In genomic region chr7:4631664-4632171, GRCh38 we compare ENCODE assay signal across 9 cellular contexts. TPM values are rescaled to one million over a fixed set of nuclear protein-coding genes. Genes with fewer than 3 reads are reported as not detected.
DNase-seq lines count a peak whose midpoint lies in the region; ATAC-seq, FAIRE-seq and TF ChIP-seq lines count a peak whose summit lies in the region.
"Had no signal": no experiment of that assay in that cellular context is flagged by ENCODE, and none has a peak within 500 bp of the region (broad histone marks: within the 10 kb centered on the region; RNA-seq: fewer than 3 reads in every experiment).

No MANE protein-coding gene starts in this region.

- H3K9ac ChIP-seq in colonic mucosa (ENCODE audit: low read depth in 2 of 2, low read length in 2 of 2): peak overlapping the region in 1 of 2 donors; percentile 46
- H3K9ac ChIP-seq in stomach smooth muscle (ENCODE audit: low read length in 2 of 2): peak overlapping the region in 1 of 2 donors; percentile 29

- 0 out of 2 replicates have a peak, but pooled peaks have one; percentile 16 for TF ChIP-seq POLR2A in A549 (IDR thresholded peaks at IDR 0.05; ENCODE audit: low read length)

- H3K36me3 Mint-ChIP-seq in CD8-positive, alpha-beta T cell: no peaks in the 10 kb centered on the region

- peak overlapping the region; percentile 62 for H3K4me2 ChIP-seq in A549

- POLR2A ChIA-PET in A549 (lab: Yijun Ruan, JAX) (interaction anchor here (0.5 to 3.2 kb wide), 7 partner anchors 10 to 1473 kb away, joined by 3 to 29 read pairs (median 3); partner anchors contain the start of gene FOXK1), HEK293 (lab: Yijun Ruan, JAX) (interaction anchor here (0.8 to 0.9 kb wide), 2 partner anchors 10 to 144 kb away, joined by 3 read pairs; partner anchors contain the start of gene AP5Z1)
- POLR2A ChIA-PET in CD8-positive, alpha-beta T cell (lab: Charles Lee): interaction anchor here (1.0 to 1.5 kb wide), 2 partner anchors 10 to 19 kb away, joined by 3 to 4 read pairs; no protein-coding TSS in a partner anchor

- H3K4me3 Mint-ChIP-seq in CD8-positive, alpha-beta T cell: no peak overlapping the region
- H3K4me3 Mint-ChIP-seq: central memory CD8-positive, alpha-beta T cell had no signal

- H3K27ac ChIP-seq in A549 (peak overlapping the region; percentile 84 to 87), HEK293 (ENCODE audit: extremely low read depth, low read depth, low read length) (no peak overlapping the region), colonic mucosa (peak overlapping the region; percentile 20), stomach smooth muscle (ENCODE audit: low read length) (peak overlapping the region; percentile 11)
- H3K27ac ChIP-seq in CD8-positive, alpha-beta T cell (ENCODE audit: low read depth, low read length): no peak overlapping the region

- intact Hi-C loops in colonic mucosa (cut with DNase I): no loop called here
- intact Hi-C loops in CD8-positive, alpha-beta T cell (cut with DNase I, micrococcal nuclease): no loop called here

- CTCF ChIA-PET in A549 (lab: Yijun Ruan, JAX): interaction anchor here (0.6 to 4.6 kb wide), 59 partner anchors 10 to 1961 kb away, joined by 3 to 63 read pairs (median 4); partner anchors contain the start of genes AP5Z1 and RADIL
- CTCF ChIA-PET in HEK293 (lab: Yijun Ruan, JAX): interaction anchor here (0.6 to 2.4 kb wide), 18 partner anchors 10 to 1925 kb away, joined by 3 to 17 read pairs (median 4); no protein-coding TSS in a partner anchor
- CTCF ChIA-PET in CD8-positive, alpha-beta T cell (lab: Charles Lee): interaction anchor here (1.9 kb wide), 1 partner anchor 123 kb away, joined by 4 read pairs; no protein-coding TSS in a partner anchor

- 0% methylated on average over 13 of the region's 17 CpGs for WGBS in A549 (ENCODE audit: missing lambda C conversion rate)

- peak; percentile 96 to 98 for DNase-seq in A549 (ENCODE audit: low read depth in 1 of 2, low spot score in 1 of 2)
- DNase-seq in NCI-H82 treated with DMSO at 0.1 percent for 48 hours (lab: John Stamatoyannopoulos, UW; ENCODE audit: unreplicated experiment): peak; percentile 55
- DNase-seq in colonic mucosa: peak; percentile 81
- DNase-seq in kidney epithelial cell (ENCODE audit: low read depth): peak; percentile 70
- no peak for DNase-seq in CD8-positive, alpha-beta T cell

- no peak overlapping the region for H3K27ac Mint-ChIP-seq in CD8-positive, alpha-beta T cell

- peaks cover 3% of the 10 kb centered on the region for H3K27me3 Mint-ChIP-seq in CD8-positive, alpha-beta T cell (ENCODE audit: low read depth)

- peak overlapping the region; percentile 24 for H3K4me3 ChIP-seq in A549
- no peak overlapping the region for H3K4me3 ChIP-seq in HEK293 (ENCODE audit: low read depth, low read length)
- no peak overlapping the region for H3K4me3 ChIP-seq in colonic mucosa
- no peak overlapping the region for H3K4me3 ChIP-seq in kidney epithelial cell (ENCODE audit: low read depth, low read length)
- H3K4me3 ChIP-seq in stomach smooth muscle (ENCODE audit: low read length in 2 of 2): peak overlapping the region; percentile 33 to 73
- H3K4me3 ChIP-seq in CD8-positive, alpha-beta T cell (ENCODE audit: low read depth, low read length): no peak overlapping the region

- ATAC-seq in A549 (peak; percentile 97 to 98), HG03565 (IDR thresholded peaks at IDR 0.05; ENCODE audit: unreplicated experiment) (no peak)
- ATAC-seq in CD8-positive, alpha-beta T cell: no peak

- peaks cover 27% of the 10 kb centered on the region for H3K4me1 ChIP-seq in A549
- H3K4me1 ChIP-seq in HEK293 (ENCODE audit: control insufficient read depth, insufficient read depth, low read length): no peaks in the 10 kb centered on the region
- peaks cover 3% of the 10 kb centered on the region for H3K4me1 ChIP-seq in colonic mucosa
- peaks cover 12% of the 10 kb centered on the region for H3K4me1 ChIP-seq in stomach smooth muscle (ENCODE audit: control insufficient read depth, insufficient read depth, low read length)
- H3K4me1 ChIP-seq in CD8-positive, alpha-beta T cell (ENCODE audit: insufficient read depth, low read length): no peaks in the 10 kb centered on the region

- H3K9me3 ChIP-seq in A549 (no peaks in the 10 kb centered on the region), HEK293 (ENCODE audit: control insufficient read depth, insufficient read depth, low read depth, low read length) (no peaks in the 10 kb centered on the region), colonic mucosa (no peaks in the 10 kb centered on the region), stomach smooth muscle (ENCODE audit: control insufficient read depth in 2 of 2, low read length in 2 of 2) (no peaks in the 10 kb centered on the region)
- H3K9me3 ChIP-seq in CD8-positive, alpha-beta T cell (ENCODE audit: low read length): no peaks in the 10 kb centered on the region

- no peaks in the 10 kb centered on the region for H3K9me3 Mint-ChIP-seq in CD8-positive, alpha-beta T cell
- H3K9me3 Mint-ChIP-seq: central memory CD8-positive, alpha-beta T cell had no signal

- peak; percentile 90 for FAIRE-seq in A549 (lab: Jason Lieb, UNC)

- peak; percentile 86 for TF ChIP-seq CTCF in A549 (IDR thresholded peaks at IDR 0.05)
- peak; percentile 80 for TF ChIP-seq CTCF in HEK293 (tag by site-specific recombination; IDR thresholded peaks at IDR 0.05)
- TF ChIP-seq CTCF in colonic mucosa (IDR thresholded peaks at IDR 0.05): peak; percentile 58
- peak; percentile 64 for TF ChIP-seq CTCF in kidney epithelial cell (IDR thresholded peaks at IDR 0.05; ENCODE audit: insufficient read depth, low read length, poor library complexity, severe bottlenecking)
- no peak for TF ChIP-seq CTCF in CD8-positive, alpha-beta T cell (IDR thresholded peaks at IDR 0.05)

- no peaks in the 10 kb centered on the region for H3K27me3 ChIP-seq in colonic mucosa
- H3K27me3 ChIP-seq in kidney epithelial cell (ENCODE audit: control insufficient read depth, insufficient read depth, low read length): no peaks in the 10 kb centered on the region
- H3K27me3 ChIP-seq in stomach smooth muscle (ENCODE audit: control insufficient read depth in 1 of 2, insufficient read depth in 2 of 2, low read length in 2 of 2): no peaks in the 10 kb centered on the region
- no peaks in the 10 kb centered on the region for H3K27me3 ChIP-seq in CD8-positive, alpha-beta T cell (ENCODE audit: insufficient read depth, low read length)

- H3K4me1 Mint-ChIP-seq in CD8-positive, alpha-beta T cell (ENCODE audit: low read depth): no peaks in the 10 kb centered on the region
- H3K4me1 Mint-ChIP-seq: central memory CD8-positive, alpha-beta T cell had no signal

- H3K36me3 ChIP-seq in HEK293 (ENCODE audit: control insufficient read depth in 2 of 2, insufficient read depth in 1 of 2, low read length in 2 of 2) (no peaks in the 10 kb centered on the region), colonic mucosa (no peaks in the 10 kb centered on the region), kidney epithelial cell (ENCODE audit: control insufficient read depth, insufficient read depth, low read length) (no peaks in the 10 kb centered on the region), stomach smooth muscle (ENCODE audit: control insufficient read depth in 2 of 2, insufficient read depth in 2 of 2, low read length in 2 of 2) (no peaks in the 10 kb centered on the region)
- H3K36me3 ChIP-seq in CD8-positive, alpha-beta T cell (ENCODE audit: insufficient read depth, low read length): no peaks in the 10 kb centered on the region

- TF ChIP-seq RAD21 in A549 (conservative IDR thresholded peaks at IDR 0.05 in 1 of 2, IDR thresholded peaks at IDR 0.05 in 1 of 2): peak; percentile 96

- peak in 1 of 2 experiments; percentile 58; a peak in 1 of 5 replicates for TF ChIP-seq EP300 in A549 (IDR thresholded peaks at IDR 0.05)

TF ChIP-seq in A549, 52 proteins besides CTCF, POLR2A, EP300 and RAD21 (continues in another document):
- TF ChIP-seq GATA3 (IDR thresholded peaks at IDR 0.05; ENCODE audit: borderline replicate concordance) (no peak), SMC3 (IDR thresholded peaks at IDR 0.05) (peak; percentile 85), CEBPB (IDR thresholded peaks at IDR 0.05) (peak; percentile 97 to 99), CBX8 (IDR thresholded peaks at IDR 0.05) (no peak), RNF2 (IDR thresholded peaks at IDR 0.05; ENCODE audit: borderline replicate concordance, low read depth) (no peak), RCOR1 (IDR thresholded peaks at IDR 0.05; ENCODE audit: low read depth, low read length) (no peak), JUN (IDR thresholded peaks at IDR 0.05) (peak; percentile 64 to 75; a peak in 2 of 5 replicates)
- TF ChIP-seq, protein P1, sequence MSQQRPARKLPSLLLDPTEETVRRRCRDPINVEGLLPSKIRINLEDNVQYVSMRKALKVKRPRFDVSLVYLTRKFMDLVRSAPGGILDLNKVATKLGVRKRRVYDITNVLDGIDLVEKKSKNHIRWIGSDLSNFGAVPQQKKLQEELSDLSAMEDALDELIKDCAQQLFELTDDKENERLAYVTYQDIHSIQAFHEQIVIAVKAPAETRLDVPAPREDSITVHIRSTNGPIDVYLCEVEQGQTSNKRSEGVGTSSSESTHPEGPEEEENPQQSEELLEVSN (IDR thresholded peaks at IDR 0.05; ENCODE audit: borderline replicate concordance, low read depth): peak; percentile 90

TF ChIP-seq in HEK293, 187 proteins besides CTCF, POLR2A, EP300 and RAD21 (continues in another document):
- TF ChIP-seq, protein P2, sequence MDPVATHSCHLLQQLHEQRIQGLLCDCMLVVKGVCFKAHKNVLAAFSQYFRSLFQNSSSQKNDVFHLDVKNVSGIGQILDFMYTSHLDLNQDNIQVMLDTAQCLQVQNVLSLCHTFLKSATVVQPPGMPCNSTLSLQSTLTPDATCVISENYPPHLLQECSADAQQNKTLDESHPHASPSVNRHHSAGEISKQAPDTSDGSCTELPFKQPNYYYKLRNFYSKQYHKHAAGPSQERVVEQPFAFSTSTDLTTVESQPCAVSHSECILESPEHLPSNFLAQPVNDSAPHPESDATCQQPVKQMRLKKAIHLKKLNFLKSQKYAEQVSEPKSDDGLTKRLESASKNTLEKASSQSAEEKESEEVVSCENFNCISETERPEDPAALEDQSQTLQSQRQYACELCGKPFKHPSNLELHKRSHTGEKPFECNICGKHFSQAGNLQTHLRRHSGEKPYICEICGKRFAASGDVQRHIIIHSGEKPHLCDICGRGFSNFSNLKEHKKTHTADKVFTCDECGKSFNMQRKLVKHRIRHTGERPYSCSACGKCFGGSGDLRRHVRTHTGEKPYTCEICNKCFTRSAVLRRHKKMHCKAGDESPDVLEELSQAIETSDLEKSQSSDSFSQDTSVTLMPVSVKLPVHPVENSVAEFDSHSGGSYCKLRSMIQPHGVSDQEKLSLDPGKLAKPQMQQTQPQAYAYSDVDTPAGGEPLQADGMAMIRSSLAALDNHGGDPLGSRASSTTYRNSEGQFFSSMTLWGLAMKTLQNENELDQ (tag by site-specific recombination; IDR thresholded peaks at IDR 0.05; ENCODE audit: low read depth): no peak

RNA-seq across cellular contexts. Expression of gene FOXK1, which starts 50.4 kb away (rescaled TPM):
- polyA plus RNA-seq in A549 (2011; rRNA removed) (6.8 and 8.3 TPM in 2 replicates), A549 (2017; fragmentation: RNase III; extraction: RNeasy Plus Mini Kit Qiagen cat#74134 plus additional on column Dnase treatment) (9.8 to 10.9 TPM (median 10.2 TPM) in 3 replicates)
- polyA plus RNA-seq in A549 (2012; cell fraction: cytosol; rRNA removed): 7.4 and 10.0 TPM in 2 replicates
- 27.5 and 29.2 TPM in 2 replicates for polyA plus RNA-seq in A549 (2012; cell fraction: nucleus; rRNA removed)
- 15.7 and 19.4 TPM in 2 replicates for polyA minus RNA-seq in A549 (2011; rRNA and poly(A)+ RNA removed)
- total RNA-seq in colonic mucosa (10 to 100 TPM; 29.6 to 30.8 TPM), kidney epithelial cell (48.2 and 61.3 TPM in 2 replicates)
- total RNA-seq in CD8-positive, alpha-beta T cell: 10 to 100 TPM; 65.8 to 69.8 TPM

Comparison
In these comparisons a context has a peak if more than half of its experiments do, and no peak if none do; other contexts are left out.
1. ATAC-seq: peak in A549 (2 of 2); none in CD8-positive, alpha-beta T cell (single experiment) and HG03565 (single experiment).
2. DNase-seq: peak in A549 (2 of 2), NCI-H82 treated with DMSO at 0.1 percent for 48 hours (single experiment), colonic mucosa (single experiment) and kidney epithelial cell (single experiment); none in CD8-positive, alpha-beta T cell (0 of 7).
3. H3K27ac ChIP-seq: peak in A549 (2 of 2), colonic mucosa (single experiment) and stomach smooth muscle (single experiment); none in HEK293 (single experiment) and CD8-positive, alpha-beta T cell (single experiment).
4. H3K4me3 ChIP-seq: peak in A549 (single experiment) and stomach smooth muscle (2 of 2); none in HEK293 (single experiment), colonic mucosa (single experiment), kidney epithelial cell (single experiment) and CD8-positive, alpha-beta T cell (single experiment).
5. Of the 5 proteins assayed by ChIP-seq in both HEK293 and A549: peak only in HEK293: none; only in A549: none; in both: CTCF; in neither: 4.